Comparison of ENCODE assay signal across 1 cellular context in genomic region chr21:17921579-17922530, GRCh38.
TF ChIP-seq lines count a peak whose summit lies in the region.

No MANE protein-coding gene starts in this region.

TF ChIP-seq in HepG2, 621 proteins besides CTCF, POLR2A, EP300 and RAD21 (continued from another document):
- TF ChIP-seq ZMAT5 (CRISPR knock-in tag; IDR thresholded peaks at IDR 0.05; ENCODE audit: borderline replicate concordance, low read depth): no peak
- no peak for TF ChIP-seq TEAD2 (CRISPR knock-in tag; IDR thresholded peaks at IDR 0.05)
- TF ChIP-seq MTF1 (CRISPR knock-in tag; IDR thresholded peaks at IDR 0.05): no peak
- TF ChIP-seq ISX (CRISPR knock-in tag; conservative IDR thresholded peaks at IDR 0.05): no peak
- TF ChIP-seq HOXA7 (CRISPR knock-in tag; IDR thresholded peaks at IDR 0.05): no peak
- TF ChIP-seq FOXA3 (CRISPR knock-in tag; IDR thresholded peaks at IDR 0.05): no peak
- no peak for TF ChIP-seq ATF7-NPFF (CRISPR knock-in tag; IDR thresholded peaks at IDR 0.05; ENCODE audit: low read depth)
- TF ChIP-seq ZNF44 (CRISPR knock-in tag; IDR thresholded peaks at IDR 0.05): no peak
- no peak for TF ChIP-seq HDAC1 (CRISPR knock-in tag; IDR thresholded peaks at IDR 0.05)
